13 cellular contexts compared by ENCODE assay signal in genomic region chr11:75891947-75892739, GRCh38.
A peak's percentile ranks its signal among the peaks of the same experiment; 100 is the strongest.
DNase-seq lines count a peak whose midpoint lies in the region; ATAC-seq, FAIRE-seq and TF ChIP-seq lines count a peak whose summit lies in the region.
"Had no signal": no experiment of that assay in that cellular context is flagged by ENCODE, and none has a peak within 500 bp of the region (broad histone marks: within the 10 kb centered on the region; RNA-seq: fewer than 3 reads in every experiment).

No MANE protein-coding gene starts in this region.

- BruUV-seq in GM12878 (replicated peaks; lab: Mats Ljungman, UMichigan), result no TSS peak

- POLR2A ChIA-PET in GM12878 (lab: Charles Lee), result interaction anchor here (0.5 to 1.7 kb wide), 6 partner anchors 19 to 89 kb away, joined by 3 to 6 read pairs (median 4); no protein-coding TSS in a partner anchor

- SMC1A ChIA-PET in GM12878 (lab: Charles Lee; ENCODE audit: uncharacterized antibody, unreplicated experiment), result interaction anchor here (0.7 to 13.0 kb wide), 23 partner anchors 10 to 315 kb away, joined by 3 to 128 read pairs (median 3); no protein-coding TSS in a partner anchor

- no peak for TF ChIP-seq CTCF in right atrium auricular region (IDR thresholded peaks at IDR 0.05)
- no peak for TF ChIP-seq CTCF in GM12878 (IDR thresholded peaks at IDR 0.05 in 2 of 3, conservative IDR thresholded peaks at IDR 0.05 in 1 of 3; ENCODE audit: control insufficient read depth in 2 of 3, extremely low read depth in 1 of 3, insufficient read depth in 1 of 3, low read depth in 3 of 3, low read length in 3 of 3)

- RAD21 ChIA-PET in GM12878 (lab: Charles Lee; ENCODE audit: unreplicated experiment), result interaction anchor here (0.7 to 2.8 kb wide), 13 partner anchors 8 to 315 kb away, joined by 3 to 17 read pairs (median 4); no protein-coding TSS in a partner anchor

- H3K36me3 ChIP-seq in right atrium auricular region, result peaks cover 12% of the 10 kb centered on the region
- peaks cover 6 to 28% of the 10 kb centered on the region in 2 experiments for H3K36me3 ChIP-seq in GM12878 (ENCODE audit: control insufficient read depth in 2 of 2, insufficient read depth in 2 of 2, low read length in 1 of 2)
- H3K36me3 ChIP-seq: pancreas had no signal

- intact Hi-C loops in Right ventricle myocardium inferior (cut with DNase I), result no loop called here
- intact Hi-C loops in GM12878 (cut with micrococcal nuclease; ENCODE audit: unreplicated experiment), result no loop called here

- FAIRE-seq in GM12878 (lab: Jason Lieb, UNC), result peak; percentile 44
- FAIRE-seq: frontal cortex, pancreas had no signal

- H3K4me1 ChIP-seq in right atrium auricular region (no peaks in the 10 kb centered on the region), GM12878 (ENCODE audit: control insufficient read depth, insufficient read depth, low read length) (peaks cover 17% of the 10 kb centered on the region)
- H3K4me1 ChIP-seq: pancreas had no signal

- no peak overlapping the region for H3K4me3 ChIP-seq in right atrium auricular region
- 0 out of 2 replicates have a peak overlapping the region, but pooled peaks have one; percentile 8 for H3K4me3 ChIP-seq in GM12878
- H3K4me3 ChIP-seq: pancreas had no signal

- H3K79me2 ChIP-seq in GM12878 (ENCODE audit: control insufficient read depth, insufficient read depth, low read length), result peaks cover 17% of the 10 kb centered on the region

- TF ChIP-seq EP300 in GM12878 (IDR thresholded peaks at IDR 0.05; ENCODE audit: borderline replicate concordance in 1 of 2, control insufficient read depth in 1 of 2, low read depth in 2 of 2, low read length in 2 of 2), result no peak

- H3K9ac ChIP-seq in GM12878 (ENCODE audit: control insufficient read depth, insufficient read depth, low read length), result no peak overlapping the region

- TF ChIP-seq RAD21 in GM12878 (IDR thresholded peaks at IDR 0.05; ENCODE audit: insufficient read depth, low read depth, low read length), result no peak

- ATAC-seq in Right ventricle myocardium inferior, result peak; percentile 42
- peak; percentile 72 for ATAC-seq in GM12878
- no peak for ATAC-seq in HG03439 (IDR thresholded peaks at IDR 0.05; ENCODE audit: unreplicated experiment)

- H3K9me3 ChIP-seq in right atrium auricular region (no peaks in the 10 kb centered on the region), GM12878 (replicated peaks; ENCODE audit: control insufficient read depth, insufficient read depth, low read length) (no peaks in the 10 kb centered on the region; the same call in 2 of the 3 replicates)
- H3K9me3 ChIP-seq: pancreas had no signal

- DNase-seq in Right ventricle myocardium inferior (ENCODE audit: missing footprints) (no peak), right atrium auricular region (ENCODE audit: low spot score) (no peak), KBM-7 (peak; percentile 64), GM12878 (ENCODE audit: low read depth, low spot score) (no peak), substantia nigra (lab: John Stamatoyannopoulos, UW) (peak in 1 of 49 donors; percentile 8), hypothalamus (lab: John Stamatoyannopoulos, UW) (no peak)
- no peak for DNase-seq in NK-92 treated with Interleukin-12 subunit alpha and Interleukin-12 subunit beta, amount 100 ng/mL, for 24 hours (lab: John Stamatoyannopoulos, UW)
- DNase-seq: NCI-H1092 treated with DMSO at 0.1 percent for 48 hours; NCI-H526 treated with DMSO at 0.1 percent for 48 hours; pancreas; stimulated activated CD4-positive, alpha-beta T cell treated with anti-CD3 and anti-CD28 coated beads, Interleukin-1b, Interleukin-23, amount 100 ng/mL, for 48 hours had no signal

- H2AFZ ChIP-seq in GM12878 (ENCODE audit: control insufficient read depth, low read depth, low read length), result no peak overlapping the region

- in situ Hi-C loops in KBM-7 (cut with MboI; ENCODE audit: low pct_unique_long_range_greater_than_20kb, low sequenced_read_pairs) (loop anchor here (25.0 kb wide), 1 partner anchor 420 kb away; no protein-coding TSS in a partner anchor), GM12878 (cut with MboI) (no loop called here)

- no peaks in the 10 kb centered on the region for H4K20me1 ChIP-seq in GM12878 (ENCODE audit: control insufficient read depth, insufficient read depth)

- H3K27me3 ChIP-seq in right atrium auricular region (no peaks in the 10 kb centered on the region), GM12878 (replicated peaks in 1 of 2; ENCODE audit: control insufficient read depth in 2 of 2, insufficient read depth in 2 of 2, low read length in 1 of 2) (no peaks in the 10 kb centered on the region)
- H3K27me3 ChIP-seq: pancreas had no signal

- H3K27ac ChIP-seq in right atrium auricular region (no peak overlapping the region), GM12878 (ENCODE audit: control insufficient read depth, insufficient read depth) (peak overlapping the region; percentile 30), substantia nigra (ENCODE audit: low read depth, low read length, poor library complexity, severe bottlenecking) (peak overlapping the region; percentile 3)
- H3K27ac ChIP-seq: pancreas had no signal

- TF ChIP-seq POLR2A in GM12878 (IDR thresholded peaks at IDR 0.05; ENCODE audit: low read depth, low read length), result no peak

- CTCF ChIA-PET in GM12878 (lab: Yijun Ruan, JAX), result interaction anchor here (0.8 to 8.9 kb wide), 15 partner anchors 8 to 316 kb away, joined by 3 to 139 read pairs (median 5); partner anchors contain the start of gene WNT11

- peak overlapping the region; percentile 72 for H3K4me2 ChIP-seq in GM12878 (ENCODE audit: control insufficient read depth, insufficient read depth)

- WGBS in GM12878 (ENCODE audit: insufficient coverage, insufficient replicate concordance, low lambda C conversion rate, missing lambda C conversion rate), result 10% methylated on average over 6 of the region's 6 CpGs

TF ChIP-seq in GM12878, 131 proteins besides CTCF, POLR2A, EP300 and RAD21:
- TF ChIP-seq SUPT20H (IDR thresholded peaks at IDR 0.05; ENCODE audit: borderline replicate concordance, control insufficient read depth, low read depth, low read length) (no peak), PAX5 (IDR thresholded peaks at IDR 0.05; ENCODE audit: borderline replicate concordance, low read depth, low read length) (no peak), IKZF2 (IDR thresholded peaks at IDR 0.05) (peak; percentile 30 to 42; a peak in 2 of 4 replicates), IKZF1 (conservative IDR thresholded peaks at IDR 0.05) (0 out of 2 replicates have a peak, but pooled peaks have one; percentile 28), EED (IDR thresholded peaks at IDR 0.05; ENCODE audit: low read depth) (peak; percentile 36; the same call in 1 of the 2 replicates), DPF2 (IDR thresholded peaks at IDR 0.05) (0 out of 2 replicates have a peak, but pooled peaks have one; percentile 32), EZH2 (IDR thresholded peaks at IDR 0.05; ENCODE audit: borderline replicate concordance, control insufficient read depth, low read depth, low read length) (no peak), MTA3 (IDR thresholded peaks at IDR 0.05; ENCODE audit: borderline replicate concordance, low read length) (no peak), SPI1 (IDR thresholded peaks at IDR 0.05; ENCODE audit: borderline replicate concordance, insufficient read depth, low read depth, low read length) (peak; percentile 29; the same call in 1 of the 2 replicates), MTA2 (IDR thresholded peaks at IDR 0.05; ENCODE audit: low read depth) (0 out of 2 replicates have a peak, but pooled peaks have one; percentile 9)
- TF ChIP-seq, protein P1, sequence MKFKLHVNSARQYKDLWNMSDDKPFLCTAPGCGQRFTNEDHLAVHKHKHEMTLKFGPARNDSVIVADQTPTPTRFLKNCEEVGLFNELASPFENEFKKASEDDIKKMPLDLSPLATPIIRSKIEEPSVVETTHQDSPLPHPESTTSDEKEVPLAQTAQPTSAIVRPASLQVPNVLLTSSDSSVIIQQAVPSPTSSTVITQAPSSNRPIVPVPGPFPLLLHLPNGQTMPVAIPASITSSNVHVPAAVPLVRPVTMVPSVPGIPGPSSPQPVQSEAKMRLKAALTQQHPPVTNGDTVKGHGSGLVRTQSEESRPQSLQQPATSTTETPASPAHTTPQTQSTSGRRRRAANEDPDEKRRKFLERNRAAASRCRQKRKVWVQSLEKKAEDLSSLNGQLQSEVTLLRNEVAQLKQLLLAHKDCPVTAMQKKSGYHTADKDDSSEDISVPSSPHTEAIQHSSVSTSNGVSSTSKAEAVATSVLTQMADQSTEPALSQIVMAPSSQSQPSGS (IDR thresholded peaks at IDR 0.05; ENCODE audit: low read length), result peak; percentile 17; the same call in 1 of the 2 replicates

Comparison
In these comparisons a context has a peak if more than half of its experiments do, and no peak if none do; other contexts are left out.
1. H3K27ac ChIP-seq: peak in GM12878 (single experiment) and substantia nigra (single experiment); none in right atrium auricular region (0 of 2).